ENCODE assay signal across 12 cellular contexts in the genomic region with DNA sequence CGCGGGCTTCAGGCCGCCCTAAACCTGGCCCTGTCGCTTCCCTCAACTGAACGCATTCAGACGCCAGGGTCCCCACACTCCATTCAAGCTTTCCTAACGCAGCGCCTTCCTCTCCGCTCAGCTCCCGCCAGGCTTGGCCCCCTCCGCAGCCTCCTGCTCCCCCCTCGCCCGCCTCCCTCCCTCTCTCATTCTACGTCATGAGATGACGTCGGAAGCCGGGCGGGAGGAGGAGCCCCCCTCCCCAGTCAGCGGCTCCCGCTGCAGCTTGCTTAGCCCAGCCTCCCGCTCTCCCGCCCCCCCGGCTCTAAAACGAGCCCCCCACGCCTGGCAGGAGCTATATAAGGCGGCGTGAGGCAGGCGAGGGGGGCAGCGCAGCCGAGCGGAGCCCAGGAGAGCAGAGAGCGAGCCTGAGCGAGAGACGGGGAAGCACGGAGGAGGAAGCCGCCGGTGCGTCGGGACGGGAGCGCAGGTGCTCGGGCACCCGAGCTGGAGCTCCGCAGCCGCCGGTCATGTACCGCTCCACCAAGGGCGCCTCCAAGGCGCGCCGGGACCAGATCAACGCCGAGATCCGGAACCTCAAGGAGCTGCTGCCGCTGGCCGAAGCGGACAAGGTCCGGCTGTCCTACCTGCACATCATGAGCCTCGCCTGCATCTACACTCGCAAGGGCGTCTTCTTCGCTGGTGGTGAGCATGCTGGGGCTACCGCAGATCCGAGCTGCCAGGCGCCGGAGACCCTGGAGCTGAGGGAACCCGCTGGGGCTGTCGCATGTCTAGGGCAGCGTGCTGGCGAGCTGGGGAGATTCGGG. TPM values are rescaled to one million over a fixed set of nuclear protein-coding genes. Genes with fewer than 3 reads are reported as not detected.
DNase-seq lines count a peak whose midpoint lies in the region; ATAC-seq and TF ChIP-seq lines count a peak whose summit lies in the region.
"Had no signal": no experiment of that assay in that cellular context is flagged by ENCODE, and none has a peak within 500 bp of the region (broad histone marks: within the 10 kb centered on the region; RNA-seq: fewer than 3 reads in every experiment).

Gene NPAS4, plus strand, starts transcription at position 365 of the 806 bp plus-strand sequence. Its CDS starts 145 bp downstream, at position 510.

- in situ Hi-C loops in GM13976 (cut with MboI; ENCODE audit: low sequenced_read_pairs, unreplicated experiment) = no loop called here

- ATAC-seq in GM18505 (IDR thresholded peaks at IDR 0.05; ENCODE audit: unreplicated experiment) = no peak

- TF ChIP-seq CTCF in dorsolateral prefrontal cortex (IDR thresholded peaks at IDR 0.05 in 54 of 56, conservative IDR thresholded peaks at IDR 0.05 in 2 of 56; ENCODE audit: low read depth in 1 of 56, partially characterized antibody in 56 of 56) (no peak), GM13976 (IDR thresholded peaks at IDR 0.05; ENCODE audit: borderline replicate concordance, control extremely low read depth, extremely low read depth, insufficient read depth, missing control alignments) (no peak)

- DNase-seq in NCI-H2081 (lab: John Stamatoyannopoulos, UW) = peak; percentile 75 to 80
- DNase-seq in NCI-H2081 treated with DMSO at 0.1 percent for 48 hours (lab: John Stamatoyannopoulos, UW) = no peak
- peak; percentile 95 for DNase-seq in NCI-H2227 (lab: John Stamatoyannopoulos, UW; ENCODE audit: unreplicated experiment)
- peak in 8 of 10 donors; percentile 66 to 91 (median 74) for DNase-seq in dorsolateral prefrontal cortex
- peak in 9 of 10 donors; percentile 19 to 96 (median 74) for DNase-seq in posterior cingulate gyrus
- DNase-seq in GM13976 (ENCODE audit: low spot score) = no peak
- DNase-seq in HCEC 1CT = no peak
- DNase-seq: NCI-H2171 treated with DMSO at 0.1 percent for 48 hours had no signal

- H3K27me3 ChIP-seq in dorsolateral prefrontal cortex = peaks cover 0 to 7% (median 0%) of the 10 kb centered on the region in 45 donors

- intact Hi-C loops in dorsolateral prefrontal cortex (cut with DNase I) (no loop called here), posterior cingulate gyrus (cut with DNase I) (no loop called here)

- H3K4me3 ChIP-seq in dorsolateral prefrontal cortex = peak within 1 kb of the TSS; percentile 0 to 64 (median 48)

- H3K27ac ChIP-seq in dorsolateral prefrontal cortex = peak within 1 kb of the TSS in 20 of 59 donors; percentile 8 to 62 (median 40)
- H3K27ac ChIP-seq: epithelial cell of prostate, HL-60 had no signal

- TF ChIP-seq POLR2A in GM18505 (IDR thresholded peaks at IDR 0.05; ENCODE audit: borderline replicate concordance, extremely low read depth, insufficient read depth, insufficient read length) = no peak

RNA-seq across cellular contexts. Expression of gene NPAS4, which starts in this region (rescaled TPM):
- total RNA-seq in dorsolateral prefrontal cortex = 100 to 1,000 TPM in 3 of 120 experiments, 10 to 100 TPM in 2, 1 to 10 TPM in 23, under 1 TPM in 49, not detected in 43; 0.13 to 188 (median 0.67) TPM
- total RNA-seq: kidney epithelial cell had no signal

Comparison
In these comparisons a context has a peak if more than half of its experiments do, and no peak if none do; other contexts are left out.
1. DNase-seq: peak in NCI-H2081 (2 of 2), NCI-H2227 (single experiment), dorsolateral prefrontal cortex (8 of 10) and posterior cingulate gyrus (9 of 10); none in NCI-H2081 treated with DMSO at 0.1 percent for 48 hours (single experiment), GM13976 (single experiment) and HCEC 1CT (single experiment).